ENCODE assay signal across 21 cellular contexts in genomic region chr1:239250353-239251035, GRCh38.
A peak's percentile ranks its signal among the peaks of the same experiment; 100 is the strongest.
DNase-seq lines count a peak whose midpoint lies in the region; ATAC-seq, FAIRE-seq and TF ChIP-seq lines count a peak whose summit lies in the region.
"Had no signal": no experiment of that assay in that cellular context is flagged by ENCODE, and none has a peak within 500 bp of the region (broad histone marks: within the 10 kb centered on the region; RNA-seq: fewer than 3 reads in every experiment).

No MANE protein-coding gene starts in this region.

- FAIRE-seq in H54 (lab: Jason Lieb, UNC): no peak
- FAIRE-seq: GM19239 had no signal

- H3K4me3 ChIP-seq in RWPE2 (ENCODE audit: severe bottlenecking) (no peak overlapping the region), mucosa of descending colon (no peak overlapping the region)
- H3K4me3 ChIP-seq: left ventricle myocardium inferior, testis had no signal

- H3K27ac ChIP-seq in RWPE2 (ENCODE audit: poor library complexity, severe bottlenecking): no peak overlapping the region
- H3K27ac ChIP-seq: left ventricle myocardium inferior, parathyroid adenoma, testis had no signal

- no peaks in the 10 kb centered on the region for H3K4me1 ChIP-seq in RWPE2 (ENCODE audit: insufficient read depth, poor library complexity, severe bottlenecking)
- H3K4me1 ChIP-seq in mucosa of descending colon (ENCODE audit: low read depth): no peaks in the 10 kb centered on the region
- H3K4me1 ChIP-seq: left ventricle myocardium inferior, parathyroid adenoma, testis had no signal

- peak; percentile 9 for DNase-seq in DMS53 treated with DMSO at 0.1 percent for 48 hours (lab: John Stamatoyannopoulos, UW; ENCODE audit: unreplicated experiment)
- DNase-seq in Kasumi-1 (lab: John Stamatoyannopoulos, UW): peak; percentile 76 to 80
- DNase-seq in RWPE2 (ENCODE audit: low spot score): no peak
- DNase-seq in mucosa of descending colon: no peak
- DNase-seq in H54 (ENCODE audit: insufficient read length, low spot score): no peak
- DNase-seq in inferior parietal cortex (ENCODE audit: extremely low spot score): no peak
- DNase-seq: activated CD8-positive, alpha-beta T cell treated with anti-CD3 and anti-CD28 coated beads for 36 hours; BE2C; DMS 273 treated with DMSO at 0.1 percent for 48 hours; endodermal cell; Karpas-422; left ventricle myocardium inferior; NCI-H1694 treated with DMSO at 0.1 percent for 48 hours; NCI-H446 treated with DMSO at 0.1 percent for 48 hours; stimulated activated CD4-positive, alpha-beta T cell treated with anti-CD3 and anti-CD28 coated beads, Interleukin-2, amount 100 ng/mL, for 48 hours; testis had no signal

- intact Hi-C loops in mucosa of descending colon (cut with DNase I, micrococcal nuclease): no loop called here

- no peaks in the 10 kb centered on the region for H3K27me3 ChIP-seq in RWPE2 (ENCODE audit: insufficient read depth, poor library complexity, severe bottlenecking)
- H3K27me3 ChIP-seq: BE2C, testis had no signal

- H3K36me3 ChIP-seq in RWPE2 (ENCODE audit: low read depth) (no peaks in the 10 kb centered on the region), mucosa of descending colon (ENCODE audit: low read depth) (no peaks in the 10 kb centered on the region)
- H3K36me3 ChIP-seq: BE2C, left ventricle myocardium inferior had no signal

- ATAC-seq in RWPE2 (ENCODE audit: low read depth): peak; percentile 53; the same call in 2 of the 3 replicates
- peak; percentile 36 for ATAC-seq in mucosa of descending colon
- no peak for ATAC-seq in HG02852 (IDR thresholded peaks at IDR 0.05; ENCODE audit: unreplicated experiment)
- ATAC-seq: activated CD8-positive, alpha-beta T cell treated with anti-CD3 and anti-CD28 coated beads for 36 hours; Panc1; WTC11 had no signal

- TF ChIP-seq CTCF in RWPE2 (IDR thresholded peaks at IDR 0.05; ENCODE audit: poor library complexity, severe bottlenecking) (no peak), mucosa of descending colon (IDR thresholded peaks at IDR 0.05) (no peak)

- H3K9me3 ChIP-seq in RWPE2 (ENCODE audit: severe bottlenecking): no peaks in the 10 kb centered on the region
- no peaks in the 10 kb centered on the region for H3K9me3 ChIP-seq in mucosa of descending colon
- H3K9me3 ChIP-seq: BE2C, testis had no signal

- no peak for TF ChIP-seq POLR2A in H54 (IDR thresholded peaks at IDR 0.05; ENCODE audit: low read depth, low read length)

Comparison
In these comparisons a context has a peak if more than half of its experiments do, and no peak if none do; other contexts are left out.
1. DNase-seq: peak in DMS53 treated with DMSO at 0.1 percent for 48 hours (single experiment) and Kasumi-1 (2 of 2); none in RWPE2 (single experiment), mucosa of descending colon (0 of 3), H54 (single experiment) and inferior parietal cortex (single experiment).